In genomic region chr5:173570321-173571090, GRCh38 we compare ENCODE assay signal across 19 cellular contexts. TPM values are rescaled to one million over a fixed set of nuclear protein-coding genes. Genes with fewer than 3 reads are reported as not detected.
DNase-seq lines count a peak whose midpoint lies in the region; ATAC-seq and TF ChIP-seq lines count a peak whose summit lies in the region.
"Had no signal": no experiment of that assay in that cellular context is flagged by ENCODE, and none has a peak within 500 bp of the region (broad histone marks: within the 10 kb centered on the region; RNA-seq: fewer than 3 reads in every experiment).

No MANE protein-coding gene starts in this region.

- peak overlapping the region; percentile 29 for H4K91ac ChIP-seq in IMR-90 (ENCODE audit: insufficient read depth, low read depth, low read length)
- H4K91ac ChIP-seq in neuronal stem cell (ENCODE audit: low read depth, low read length, poor library complexity), result no peak overlapping the region

- H3K4me2 ChIP-seq in IMR-90 (ENCODE audit: low read depth, low read length), result no peak overlapping the region
- no peak overlapping the region for H3K4me2 ChIP-seq in neuronal stem cell (ENCODE audit: insufficient read depth, low read length, poor library complexity, severe bottlenecking)
- H3K4me2 ChIP-seq: A549 had no signal

- H3K18ac ChIP-seq in IMR-90 (ENCODE audit: low read depth, low read length), result no peak overlapping the region
- peak overlapping the region; percentile 70 for H3K18ac ChIP-seq in neuronal stem cell (ENCODE audit: low read length)

- intact Hi-C loops in IMR-90 (cut with micrococcal nuclease), result loop anchor here (5.0 kb wide), 2 partner anchors 73 to 93 kb away; no protein-coding TSS in a partner anchor

- H3K4me3 ChIP-seq in IMR-90 (ENCODE audit: insufficient read depth, low read depth, low read length) (no peak overlapping the region), neuronal stem cell (ENCODE audit: low read length in 2 of 2) (no peak overlapping the region)
- H3K4me3 ChIP-seq: A549, GM23248 had no signal

- H2BK5ac ChIP-seq in IMR-90 (ENCODE audit: low read depth, low read length, poor library complexity, severe bottlenecking) (no peak overlapping the region), neuronal stem cell (ENCODE audit: low read length) (no peak overlapping the region)

- POLR2A ChIA-PET in IMR-90 (lab: Charles Lee; ENCODE audit: unreplicated experiment), result no interaction called here

- no peak for TF ChIP-seq POLR2A in IMR-90 (IDR thresholded peaks at IDR 0.05; ENCODE audit: low read depth, low read length)

- H2AFZ ChIP-seq in IMR-90 (replicated peaks; ENCODE audit: low read length, poor library complexity) (peak overlapping the region; percentile 40), neuronal stem cell (ENCODE audit: low read length) (no peak overlapping the region)
- H2AFZ ChIP-seq: GM23248 had no signal

- H4K8ac ChIP-seq in IMR-90 (ENCODE audit: low read depth in 2 of 2, low read length in 2 of 2) (no peak overlapping the region), neuronal stem cell (ENCODE audit: low read depth, low read length) (no peak overlapping the region)

- H3K9me3 ChIP-seq in IMR-90 (ENCODE audit: control insufficient read depth, insufficient read depth, low read length), result peaks cover 2% of the 10 kb centered on the region
- no peaks in the 10 kb centered on the region for H3K9me3 ChIP-seq in neuronal stem cell (replicated peaks in 1 of 2; ENCODE audit: control insufficient read depth in 2 of 2, insufficient read depth in 1 of 2, low read depth in 1 of 2, low read length in 2 of 2)

- peak overlapping the region; percentile 20 for H2AK5ac ChIP-seq in IMR-90 (ENCODE audit: low read depth, low read length)
- H2AK5ac ChIP-seq in neuronal stem cell (ENCODE audit: low read depth, low read length), result peak overlapping the region; percentile 93

- H2BK20ac ChIP-seq in IMR-90 (ENCODE audit: low read depth, low read length), result peak overlapping the region; percentile 19; the same call in 1 of the 2 replicates

- H2BK120ac ChIP-seq in IMR-90 (ENCODE audit: low read depth, low read length), result peak overlapping the region; percentile 61
- H2BK120ac ChIP-seq in neuronal stem cell (ENCODE audit: low read depth, low read length), result no peak overlapping the region

- H2AK9ac ChIP-seq in IMR-90 (replicated peaks; ENCODE audit: low read depth, low read length, poor library complexity), result no peak overlapping the region

- H3K14ac ChIP-seq in IMR-90 (replicated peaks; ENCODE audit: low read depth, low read length), result no peak overlapping the region
- H3K14ac ChIP-seq in neuronal stem cell (ENCODE audit: low read length), result no peak overlapping the region

- H2BK15ac ChIP-seq in IMR-90 (ENCODE audit: low read depth, low read length), result no peak overlapping the region
- H2BK15ac ChIP-seq in neuronal stem cell (ENCODE audit: low read length), result peak overlapping the region; percentile 45

- H3K27me3 Mint-ChIP-seq in chondrocyte (ENCODE audit: low read depth), result no peaks in the 10 kb centered on the region

- 100% methylated on average over 6 of the region's 22 CpGs; no CpG with 5 or more reads in 1 of the 2 experiments for WGBS in IMR-90 (ENCODE audit: extremely low coverage in 2 of 2, insufficient read length in 1 of 2), 2 experiments
- WGBS in neuronal stem cell (ENCODE audit: extremely low coverage in 2 of 2, insufficient read length in 2 of 2, insufficient replicate concordance in 1 of 2), 2 donors, result no CpG with 5 or more reads among the region's 22 CpGs

- 0 out of 2 replicates have a peak, but pooled peaks cover 4% of the 10 kb centered on the region for H3K9me1 ChIP-seq in IMR-90 (ENCODE audit: insufficient read depth, low read length)

- H3K4me1 ChIP-seq in IMR-90 (ENCODE audit: control insufficient read depth, insufficient read depth, low read length) (peaks cover 3% of the 10 kb centered on the region), neuronal stem cell (ENCODE audit: control insufficient read depth in 2 of 2, insufficient read depth in 1 of 2, low read depth in 1 of 2, low read length in 2 of 2) (peaks cover 2 to 14% of the 10 kb centered on the region in 2 donors)

- CTCF ChIA-PET in IMR-90 (lab: Yijun Ruan, JAX), result no interaction called here

- H3K23ac ChIP-seq in IMR-90 (ENCODE audit: low read depth, low read length) (no peak overlapping the region), neuronal stem cell (ENCODE audit: low read depth, low read length, poor library complexity) (peak overlapping the region; percentile 76)

- no peak for ATAC-seq in IMR-90 (ENCODE audit: low read depth)
- no peak for ATAC-seq in GM21723 (IDR thresholded peaks at IDR 0.05; ENCODE audit: unreplicated experiment)
- ATAC-seq: A549, HCT116 had no signal

- peaks cover 52% of the 10 kb centered on the region for H3K4me1 Mint-ChIP-seq in chondrocyte (ENCODE audit: low read depth)

- TF ChIP-seq CTCF in IMR-90 (conservative IDR thresholded peaks at IDR 0.05; ENCODE audit: low read depth, low read length), result no peak
- TF ChIP-seq CTCF in chondrocyte (IDR thresholded peaks at IDR 0.05), result no peak

- H4K20me1 ChIP-seq in IMR-90 (ENCODE audit: insufficient read depth, low read length), result no peaks in the 10 kb centered on the region

- no peak for TF ChIP-seq RAD21 in IMR-90 (IDR thresholded peaks at IDR 0.05; ENCODE audit: low read length)

- peaks cover 8% of the 10 kb centered on the region for H3K9me3 Mint-ChIP-seq in chondrocyte (ENCODE audit: low read depth)
- H3K9me3 Mint-ChIP-seq: H9 had no signal

- H3K27me3 ChIP-seq in IMR-90 (ENCODE audit: control insufficient read depth, insufficient read depth, low read length), result no peaks in the 10 kb centered on the region
- H3K27me3 ChIP-seq in neuronal stem cell (ENCODE audit: control insufficient read depth in 3 of 3, insufficient read depth in 3 of 3, low read depth in 1 of 3, low read length in 3 of 3), result peaks cover 0 to 22% (median 0%) of the 10 kb centered on the region in 3 experiments

- BruUV-seq in IMR-90 (replicated peaks; lab: Mats Ljungman, UMichigan), result no TSS peak

- in situ Hi-C loops in IMR-90 (cut with MboI; ENCODE audit: low sequenced_read_pairs), result loop anchor here (5.0 kb wide), 1 partner anchor 278 kb away; no protein-coding TSS in a partner anchor

- H3K27ac ChIP-seq in IMR-90 (ENCODE audit: insufficient read depth, low read length) (no peak overlapping the region), neuronal stem cell (replicated peaks; ENCODE audit: low read length) (no peak overlapping the region)
- H3K27ac ChIP-seq: GM23248 had no signal

- DNase-seq in IMR-90, result no peak
- DNase-seq in chondrocyte (ENCODE audit: low spot score), result no peak
- peak; percentile 45 for DNase-seq in islet precursor cell
- DNase-seq in neuronal stem cell (ENCODE audit: low spot score), result no peak
- DNase-seq in T-helper 1 cell, result no peak
- no peak for DNase-seq in NCI-H1092 treated with DMSO at 0.1 percent for 48 hours (lab: John Stamatoyannopoulos, UW)
- DNase-seq: 8988T; ACHN; C1 segment of cervical spinal cord; Calu3; CD4-positive, alpha-beta memory T cell; COR-L47; DMS79 treated with DMSO at 0.1 percent for 48 hours; GF-D8; GM23248; H9 had no signal

- H3K79me1 ChIP-seq in IMR-90 (ENCODE audit: low read depth in 1 of 2, low read length in 2 of 2) (no peaks in the 10 kb centered on the region), neuronal stem cell (ENCODE audit: low read depth, low read length) (no peaks in the 10 kb centered on the region)

- H3K56ac ChIP-seq in IMR-90 (ENCODE audit: extremely low read depth, insufficient read depth, low read length), result no peak overlapping the region

- no peak overlapping the region for H3K9ac ChIP-seq in IMR-90 (ENCODE audit: low read depth, low read length)
- H3K9ac ChIP-seq in neuronal stem cell (ENCODE audit: low read depth, low read length, poor library complexity), result no peak overlapping the region
- H3K9ac ChIP-seq: GM23248 had no signal

- peak overlapping the region; percentile 12; the same call in 1 of the 2 replicates for H3K4ac ChIP-seq in IMR-90 (ENCODE audit: low read depth, low read length)
- H3K4ac ChIP-seq in neuronal stem cell (ENCODE audit: low read length), result no peak overlapping the region

- H2BK12ac ChIP-seq in neuronal stem cell (ENCODE audit: low read length), result peak overlapping the region; percentile 61

- no peaks in the 10 kb centered on the region for H3K36me3 ChIP-seq in IMR-90 (ENCODE audit: control insufficient read depth, insufficient read depth, low read length)
- H3K36me3 ChIP-seq in neuronal stem cell (replicated peaks in 1 of 2; ENCODE audit: control insufficient read depth in 2 of 2, insufficient read depth in 2 of 2, low read length in 2 of 2), result no peaks in the 10 kb centered on the region

- H4K5ac ChIP-seq in IMR-90 (ENCODE audit: low read depth, low read length), result no peak overlapping the region

- H3K4me3 Mint-ChIP-seq in chondrocyte (ENCODE audit: unreplicated experiment), result no peak overlapping the region
- H3K4me3 Mint-ChIP-seq: CD4-positive, alpha-beta memory T cell; H9 had no signal

- dilution Hi-C loops in IMR-90 (cut with HindIII; ENCODE audit: low sequenced_read_pairs, unreplicated experiment), result no loop called here

- peak overlapping the region; percentile 57 for H3K27ac Mint-ChIP-seq in chondrocyte (ENCODE audit: unreplicated experiment)
- H3K27ac Mint-ChIP-seq: CD4-positive, alpha-beta memory T cell had no signal

- H3K36me3 Mint-ChIP-seq in chondrocyte (ENCODE audit: low read depth), result peaks cover 3% of the 10 kb centered on the region
- H3K36me3 Mint-ChIP-seq: CD4-positive, alpha-beta memory T cell had no signal

TF ChIP-seq in IMR-90, 13 proteins besides CTCF, POLR2A, EP300 and RAD21:
- no peak for TF ChIP-seq MXI1 (IDR thresholded peaks at IDR 0.05; ENCODE audit: borderline replicate concordance, low read depth, low read length)
- TF ChIP-seq ELK1 (IDR thresholded peaks at IDR 0.05; ENCODE audit: borderline replicate concordance, low read depth, low read length), result no peak

RNA-seq across cellular contexts. Expression of gene BOD1, which starts 45.9 kb away (rescaled TPM):
- total RNA-seq in IMR-90 (2012; rRNA removed) (71.7 and 74.7 TPM in 2 replicates), chondrocyte (62.0 to 71.6 TPM (median 70.9 TPM) in 3 replicates)
- 48.5 and 57.9 TPM in 2 replicates for polyA plus RNA-seq in IMR-90 (2012; rRNA removed)
- polyA plus RNA-seq in IMR-90 (2012; cell fraction: cytosol; rRNA removed), result 24.1 and 26.3 TPM in 2 replicates
- 36.9 and 116 TPM in 2 replicates for polyA plus RNA-seq in IMR-90 (2012; cell fraction: nucleus; rRNA removed; ENCODE audit: low replicate concordance)
- polyA plus RNA-seq in neuronal stem cell (2013, experiment 1 of 2), result 171 TPM
- 171 TPM for polyA plus RNA-seq in neuronal stem cell (2013, experiment 2 of 2)
